19 cellular contexts compared by ENCODE assay signal in the genomic region with DNA sequence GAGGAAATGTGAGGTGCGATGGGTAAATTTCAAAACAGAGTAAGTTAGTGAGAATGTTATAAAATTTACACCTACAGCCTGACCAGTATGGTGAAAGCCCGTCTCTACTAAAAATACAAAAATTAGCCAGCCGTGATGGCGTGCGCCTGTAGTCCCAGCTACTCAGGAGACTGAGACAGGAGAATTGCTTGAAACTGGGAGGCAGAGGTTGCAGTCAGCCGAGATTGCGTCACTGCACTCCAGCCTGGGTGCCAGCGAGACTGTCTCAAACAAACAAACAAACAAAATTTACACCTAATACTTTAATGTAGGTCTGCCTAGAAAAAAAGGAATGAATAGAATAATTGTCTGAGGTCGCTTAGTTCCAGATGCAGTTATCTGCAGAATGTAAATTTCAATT. TPM values are rescaled to one million over a fixed set of nuclear protein-coding genes. Genes with fewer than 3 reads are reported as not detected.
DNase-seq lines count a peak whose midpoint lies in the region; FAIRE-seq and TF ChIP-seq lines count a peak whose summit lies in the region.
"Had no signal": no experiment of that assay in that cellular context is flagged by ENCODE, and none has a peak within 500 bp of the region (broad histone marks: within the 10 kb centered on the region; RNA-seq: fewer than 3 reads in every experiment).

No MANE protein-coding gene starts in this region.

- no peak overlapping the region for H2AFZ ChIP-seq in H9 (ENCODE audit: low read length)
- no peak overlapping the region for H2AFZ ChIP-seq in H1 (ENCODE audit: low read length)
- peak overlapping the region; percentile 32 for H2AFZ ChIP-seq in neural progenitor cell (replicated peaks)
- H2AFZ ChIP-seq: GM23248 had no signal

- H3K56ac ChIP-seq in H9 (ENCODE audit: insufficient read length, low read depth, low read length) (no peak overlapping the region), H1 (replicated peaks; ENCODE audit: insufficient read length, low read depth, low read length) (no peak overlapping the region)

- no peak for TF ChIP-seq RAD21 in H1 (IDR thresholded peaks at IDR 0.05 in 1 of 2, conservative IDR thresholded peaks at IDR 0.05 in 1 of 2; ENCODE audit: low read depth in 2 of 2, low read length in 2 of 2)

- no peaks in the 10 kb centered on the region for H3K9me3 ChIP-seq in H9 (ENCODE audit: control insufficient read depth, low read depth, low read length)
- H3K9me3 ChIP-seq in H1 (ENCODE audit: insufficient read depth in 2 of 2, low read depth in 1 of 2, low read length in 1 of 2), result no peaks in the 10 kb centered on the region
- no peaks in the 10 kb centered on the region for H3K9me3 ChIP-seq in neural progenitor cell (ENCODE audit: low read depth)
- no peaks in the 10 kb centered on the region for H3K9me3 ChIP-seq in spleen
- H3K9me3 ChIP-seq: A549, BE2C had no signal

- no peaks in the 10 kb centered on the region for H3K36me3 ChIP-seq in H1 (ENCODE audit: control insufficient read depth in 2 of 4, insufficient read depth in 4 of 4, low read length in 3 of 4)
- H3K36me3 ChIP-seq in neural progenitor cell, result no peaks in the 10 kb centered on the region
- no peaks in the 10 kb centered on the region for H3K36me3 ChIP-seq in spleen
- H3K36me3 ChIP-seq: BE2C had no signal

- H3K4ac ChIP-seq in H9 (ENCODE audit: low read depth, low read length), result no peak overlapping the region
- H3K4ac ChIP-seq in H1 (replicated peaks; ENCODE audit: insufficient read length, low read depth, low read length), result no peak overlapping the region

- TF ChIP-seq CTCF in H9 (conservative IDR thresholded peaks at IDR 0.05) (no peak), H1 (IDR thresholded peaks at IDR 0.05; ENCODE audit: control extremely low read depth in 1 of 3, insufficient read depth in 1 of 3, low read depth in 1 of 3, low read length in 3 of 3) (no peak), neural progenitor cell (IDR thresholded peaks at IDR 0.05) (no peak), spleen (IDR thresholded peaks at IDR 0.05 in 8 of 11, conservative IDR thresholded peaks at IDR 0.05 in 3 of 11) (no peak), GM10248 (IDR thresholded peaks at IDR 0.05; ENCODE audit: control extremely low read depth, extremely low read depth, low read depth, missing control alignments) (no peak)

- H4K8ac ChIP-seq in H9 (replicated peaks; ENCODE audit: insufficient read length, low read depth, low read length) (no peak overlapping the region), H1 (ENCODE audit: extremely low read depth, insufficient read depth, low read length) (no peak overlapping the region)

- no CpG with 5 or more reads among the region's 9 CpGs for WGBS in H9 (ENCODE audit: extremely low coverage, insufficient read length, low lambda C conversion rate)
- 83% methylated on average over 9 of the region's 9 CpGs; no CpG with 5 or more reads in 1 of the 2 experiments for WGBS in H1 (ENCODE audit: extremely low coverage in 1 of 2, insufficient coverage in 1 of 2, insufficient read length in 1 of 2, insufficient replicate concordance in 2 of 2, low coverage in 1 of 2, low lambda C conversion rate in 2 of 2, missing lambda C conversion rate in 1 of 2), 2 experiments
- WGBS in spleen, 5 donors, result 63 to 81% (median 73%) methylated on average over 9 of the region's 9 CpGs

- TF ChIP-seq POLR2A in H1 (IDR thresholded peaks at IDR 0.05; ENCODE audit: control extremely low read depth in 1 of 2, low read depth in 2 of 2, low read length in 2 of 2) (no peak), spleen (IDR thresholded peaks at IDR 0.05) (no peak)

- H3K14ac ChIP-seq in H9 (ENCODE audit: insufficient read depth, low read length), result no peak overlapping the region
- H3K14ac ChIP-seq in H1 (ENCODE audit: insufficient read length), result no peak overlapping the region

- H3K9ac ChIP-seq in H9 (ENCODE audit: extremely low read depth, insufficient read length, low read length) (no peak overlapping the region), H1 (replicated peaks in 1 of 4; ENCODE audit: extremely low read depth in 1 of 4, low read depth in 3 of 4, low read length in 3 of 4) (no peak overlapping the region), neural progenitor cell (no peak overlapping the region)
- H3K9ac ChIP-seq: GM23248, KMS-11 had no signal

- CTCF ChIA-PET in H1 (lab: Charles Lee; ENCODE audit: partially characterized antibody) (interaction anchor here (0.6 to 2.0 kb wide), 5 partner anchors 15 to 193 kb away, joined by 3 to 6 read pairs (median 3); no protein-coding TSS in a partner anchor), GM10248 (lab: Yijun Ruan, JAX) (no interaction called here)

- no peak overlapping the region for H3T11ph ChIP-seq in H9 (ENCODE audit: low read length)

- H3K36me3 Mint-ChIP-seq in H9 (ENCODE audit: insufficient read depth in 1 of 3, low read depth in 3 of 3) (no peaks in the 10 kb centered on the region), neural progenitor cell (no peaks in the 10 kb centered on the region)
- H3K36me3 Mint-ChIP-seq: CD8-positive, alpha-beta T cell had no signal

- H2BK20ac ChIP-seq in H9 (ENCODE audit: low read depth, low read length, poor library complexity, severe bottlenecking), result no peak overlapping the region
- H2BK20ac ChIP-seq in H1 (ENCODE audit: low read length), result no peak overlapping the region

- H4K91ac ChIP-seq in H9 (ENCODE audit: insufficient read length, low read depth, low read length) (no peak overlapping the region), H1 (replicated peaks; ENCODE audit: insufficient read length, low read length) (no peak overlapping the region)

- no peak overlapping the region for H2BK15ac ChIP-seq in H9 (ENCODE audit: low read depth, low read length)
- no peak overlapping the region for H2BK15ac ChIP-seq in H1 (ENCODE audit: low read length)

- H3K79me2 ChIP-seq in H9 (ENCODE audit: insufficient read depth, low read length) (no peaks in the 10 kb centered on the region), H1 (ENCODE audit: control insufficient read depth in 1 of 2, insufficient read depth in 2 of 2, low read length in 2 of 2) (no peaks in the 10 kb centered on the region), neural progenitor cell (ENCODE audit: low read depth) (no peaks in the 10 kb centered on the region)

- H2BK5ac ChIP-seq in H9 (ENCODE audit: insufficient read length, low read length) (no peak overlapping the region), H1 (ENCODE audit: low read depth, low read length) (no peak overlapping the region)

- no peak overlapping the region for H2BK120ac ChIP-seq in H9 (ENCODE audit: low read depth, low read length, poor library complexity, severe bottlenecking)
- no peak overlapping the region for H2BK120ac ChIP-seq in H1 (replicated peaks; ENCODE audit: low read depth, low read length)

- H3K9me3 Mint-ChIP-seq in H9 (no peaks in the 10 kb centered on the region), neural progenitor cell (no peaks in the 10 kb centered on the region)
- H3K9me3 Mint-ChIP-seq: CD8-positive, alpha-beta T cell had no signal

- H3K18ac ChIP-seq in H9 (ENCODE audit: insufficient read length, low read depth, low read length), result no peak overlapping the region
- no peak overlapping the region for H3K18ac ChIP-seq in H1 (ENCODE audit: extremely low read depth, low read length)

- H3K4me2 ChIP-seq in H9 (ENCODE audit: insufficient read depth, insufficient read length, low read length) (no peak overlapping the region), H1 (ENCODE audit: insufficient read depth in 1 of 2, low read depth in 2 of 2, low read length in 2 of 2) (no peak overlapping the region), neural progenitor cell (no peak overlapping the region)
- H3K4me2 ChIP-seq: A549, KMS-11 had no signal

- no peak overlapping the region for H3K4me3 ChIP-seq in H1 (ENCODE audit: extremely low read depth in 1 of 4, insufficient read depth in 2 of 4, low read depth in 3 of 4, low read length in 4 of 4)
- H3K4me3 ChIP-seq in neural progenitor cell, result no peak overlapping the region
- peak overlapping the region in 1 of 8 donors; percentile 8 for H3K4me3 ChIP-seq in spleen
- H3K4me3 ChIP-seq: A549, GM23248 had no signal

- H3F3A ChIP-seq in neural progenitor cell (ENCODE audit: low read depth), result no peaks in the 10 kb centered on the region

- H3K27ac Mint-ChIP-seq in H9 (peak overlapping the region in 2 of 3 experiments; percentile 73 to 86; a peak in 3 of 7 replicates), neural progenitor cell (no peak overlapping the region)
- H3K27ac Mint-ChIP-seq: CD8-positive, alpha-beta T cell had no signal

- POLR2A ChIA-PET in H1 (lab: Charles Lee; ENCODE audit: partially characterized antibody), result interaction anchor here (1.0 to 1.7 kb wide), 3 partner anchors 11 to 84 kb away, joined by 3 to 4 read pairs (median 3); no protein-coding TSS in a partner anchor
- POLR2A ChIA-PET in GM10248 (lab: Yijun Ruan, JAX), result no interaction called here

- no peak for FAIRE-seq in H1 (lab: Jason Lieb, UNC)
- FAIRE-seq: A549 had no signal

- no peak for DNase-seq in H9
- no peak for DNase-seq in H1 (ENCODE audit: low read depth in 1 of 2, low spot score in 2 of 2)
- no peak for DNase-seq in neural progenitor cell (ENCODE audit: low spot score)
- no peak for DNase-seq in spleen
- no peak for DNase-seq in NCI-H146 (lab: John Stamatoyannopoulos, UW)
- no peak for DNase-seq in GM10248 (ENCODE audit: extremely low spot score)
- no peak for DNase-seq in SKM-1 (lab: John Stamatoyannopoulos, UW; ENCODE audit: unreplicated experiment)
- DNase-seq in NCI-H1694 (lab: John Stamatoyannopoulos, UW), result no peak
- DNase-seq: BE2C; CD8-positive, alpha-beta T cell; COR-L47; DND-41; GDM1; GM23248 had no signal

- H3K4me1 ChIP-seq in H9 (ENCODE audit: insufficient read depth, low read length) (no peaks in the 10 kb centered on the region), H1 (replicated peaks in 1 of 4; ENCODE audit: control insufficient read depth in 3 of 4, insufficient read depth in 4 of 4, low read length in 3 of 4) (no peaks in the 10 kb centered on the region; a peak in 1 of 7 replicates), neural progenitor cell (no peaks in the 10 kb centered on the region), spleen (peaks cover 0 to 15% (median 3%) of the 10 kb centered on the region in 6 donors)
- H3K4me1 ChIP-seq: A549, BE2C had no signal

- TF ChIP-seq EP300 in H1 (IDR thresholded peaks at IDR 0.05; ENCODE audit: borderline replicate concordance in 1 of 2, low read depth in 2 of 2, low read length in 2 of 2), result no peak

- H3K4me3 Mint-ChIP-seq in H9, result no peak overlapping the region
- no peak overlapping the region for H3K4me3 Mint-ChIP-seq in neural progenitor cell
- H3K4me3 Mint-ChIP-seq: CD8-positive, alpha-beta T cell had no signal

- H4K5ac ChIP-seq in H9 (ENCODE audit: insufficient read length, low read depth, low read length), result no peak overlapping the region
- H4K5ac ChIP-seq in H1 (ENCODE audit: insufficient read length, low read depth, low read length), result no peak overlapping the region

- H3K4me1 Mint-ChIP-seq in H9 (peaks cover 21 to 22% of the 10 kb centered on the region in 2 experiments), neural progenitor cell (peaks cover 4% of the 10 kb centered on the region)

- H3K79me1 ChIP-seq in H9 (ENCODE audit: insufficient read depth, low read depth, low read length, poor library complexity, severe bottlenecking), result no peaks in the 10 kb centered on the region
- H3K79me1 ChIP-seq in H1 (ENCODE audit: low read depth, low read length), result no peaks in the 10 kb centered on the region

- H3K27me3 Mint-ChIP-seq in H9 (ENCODE audit: low read depth) (no peaks in the 10 kb centered on the region), neural progenitor cell (ENCODE audit: insufficient read depth, low read depth) (no peaks in the 10 kb centered on the region)

- intact Hi-C loops in spleen (cut with DNase I; ENCODE audit: low total_unique reads), result no loop called here

- no peak overlapping the region for H3K23ac ChIP-seq in H9 (ENCODE audit: insufficient read length, low read depth, low read length)
- no peak overlapping the region for H3K23ac ChIP-seq in H1 (ENCODE audit: insufficient read length)

- H3K23me2 ChIP-seq in H9 (ENCODE audit: insufficient read length, low read depth, low read length, poor library complexity, severe bottlenecking) (no peaks in the 10 kb centered on the region), H1 (ENCODE audit: low read depth, low read length) (no peaks in the 10 kb centered on the region)

- H3K27ac ChIP-seq in H9 (ENCODE audit: insufficient read length, low read depth, low read length) (no peak overlapping the region), H1 (ENCODE audit: low read depth, low read length) (no peak overlapping the region), neural progenitor cell (no peak overlapping the region), spleen (peak overlapping the region in 5 of 8 donors; percentile 28 to 85 (median 64))
- H3K27ac ChIP-seq: A549, C4-2B, GM23248, KMS-11 had no signal

- H3K27me3 ChIP-seq in H9 (ENCODE audit: insufficient read depth, low read length), result no peaks in the 10 kb centered on the region
- no peaks in the 10 kb centered on the region for H3K27me3 ChIP-seq in H1 (replicated peaks in 1 of 4; ENCODE audit: control insufficient read depth in 3 of 4, extremely low read depth in 1 of 4, insufficient read depth in 3 of 4, low read length in 3 of 4)
- H3K27me3 ChIP-seq in neural progenitor cell, result no peaks in the 10 kb centered on the region
- no peaks in the 10 kb centered on the region for H3K27me3 ChIP-seq in spleen (replicated peaks in 1 of 7)
- H3K27me3 ChIP-seq: BE2C had no signal

- no peaks in the 10 kb centered on the region for H4K20me1 ChIP-seq in H9 (ENCODE audit: control insufficient read depth, insufficient read depth, insufficient read length)
- no peaks in the 10 kb centered on the region for H4K20me1 ChIP-seq in H1 (replicated peaks in 1 of 2; ENCODE audit: control insufficient read depth in 1 of 2, insufficient read depth in 2 of 2, low read length in 2 of 2)
- no peaks in the 10 kb centered on the region for H4K20me1 ChIP-seq in neural progenitor cell (ENCODE audit: low read depth)

- H2AK5ac ChIP-seq in H9 (ENCODE audit: insufficient read length, low read length) (no peak overlapping the region), H1 (ENCODE audit: low read depth, low read length) (no peak overlapping the region)

- H2BK12ac ChIP-seq in H9 (ENCODE audit: insufficient read length, low read depth, low read length) (no peak overlapping the region), H1 (ENCODE audit: low read depth, low read length) (no peak overlapping the region)

RNA-seq across cellular contexts. Expression of gene SLC2A14, which starts 37.6 kb away (rescaled TPM):
- 19.1 and 19.3 TPM in 2 replicates for total RNA-seq in H9 (2021)
- 18.2 and 19.3 TPM in 2 replicates for total RNA-seq in H1 (2021; fragmentation: NEBNext Ultra II Directional; extraction: Animal tissue kit (Norgen Biotek cat#: 25700))
- polyA plus RNA-seq in H1 (2011; rRNA removed), result 10.1 and 11.1 TPM in 2 replicates
- 10.7 TPM for polyA plus RNA-seq in H1 (2011; cell fraction: cytosol; rRNA removed)
- polyA plus RNA-seq in H1 (2011; cell fraction: nucleus; rRNA removed), result 6.0 TPM
- polyA plus RNA-seq in H1 (2012, experiment 1 of 2), result 9.0 to 20.2 TPM (median 14.2 TPM) in 4 replicates
- 6.3 TPM for polyA plus RNA-seq in H1 (2012, experiment 2 of 2)
- polyA plus RNA-seq in H1 (2013, experiment 1 of 2), result 9.7 TPM
- 8.7 TPM for polyA plus RNA-seq in H1 (2013, experiment 2 of 2)
- 10.8 and 15.7 TPM in 2 replicates for polyA minus RNA-seq in H1 (2011; rRNA and poly(A)+ RNA removed)
- 15.4 TPM for polyA minus RNA-seq in H1 (2011; cell fraction: cytosol; rRNA and poly(A)+ RNA removed)
- 4.7 TPM for polyA minus RNA-seq in H1 (2011; cell fraction: nucleus; rRNA and poly(A)+ RNA removed)
- 0.46 and 0.49 TPM in 2 replicates for total RNA-seq in neural progenitor cell (ENCODE audit: low replicate concordance)
- 1 to 10 TPM in 3 of 7 donors, under 1 TPM in 2, not detected in 2; 0.37 to 7.4 (median 2.9) TPM for total RNA-seq in spleen
- polyA plus RNA-seq in spleen, result not detected
- total RNA-seq: GM23248, HT1080 had no signal
- polyA plus RNA-seq: GM23248 had no signal

RNA-seq across cellular contexts. Expression of gene NANOG, which starts 45.9 kb away (rescaled TPM):
- total RNA-seq in H9 (2021) (199 and 211 TPM in 2 replicates), neural progenitor cell (ENCODE audit: low replicate concordance) (not detected in 2 replicates), spleen (under 1 TPM in 4 of 7 donors, not detected in 3; 0.09 to 0.66 (median 0.44) TPM)
- total RNA-seq in H1 (2021; fragmentation: NEBNext Ultra II Directional; extraction: Animal tissue kit (Norgen Biotek cat#: 25700)), result 229 and 231 TPM in 2 replicates
- polyA plus RNA-seq in H1 (2011; rRNA removed) (31.1 and 53.7 TPM in 2 replicates), spleen (under 1 TPM in 1 of 3 donors, not detected in 2; 0.02 TPM)
- polyA plus RNA-seq in H1 (2011; cell fraction: cytosol; rRNA removed), result 55.4 TPM
- 19.7 TPM for polyA plus RNA-seq in H1 (2011; cell fraction: nucleus; rRNA removed)
- polyA plus RNA-seq in H1 (2012, experiment 1 of 2), result 45.6 to 90.4 TPM (median 54.8 TPM) in 4 replicates
- 18.9 TPM for polyA plus RNA-seq in H1 (2012, experiment 2 of 2)
- polyA plus RNA-seq in H1 (2013, experiment 1 of 2), result 112 TPM
- 114 TPM for polyA plus RNA-seq in H1 (2013, experiment 2 of 2)
- polyA minus RNA-seq in H1 (2011; rRNA and poly(A)+ RNA removed), result 131 and 157 TPM in 2 replicates
- polyA minus RNA-seq in H1 (2011; cell fraction: cytosol; rRNA and poly(A)+ RNA removed), result 44.8 TPM
- polyA minus RNA-seq in H1 (2011; cell fraction: nucleus; rRNA and poly(A)+ RNA removed), result 50.6 TPM
- total RNA-seq: CD8-positive, alpha-beta T cell; GM23248; HT1080 had no signal
- polyA plus RNA-seq: A549, AG04450 had no signal

Comparison
In these comparisons a context has a peak if more than half of its experiments do, and no peak if none do; other contexts are left out.
1. H3K27ac ChIP-seq: peak in spleen (5 of 8); none in H9 (single experiment), H1 (single experiment) and neural progenitor cell (single experiment).
2. RNA of gene NANOG, which starts 45.9 kb away (total RNA-seq): 229 to 231 TPM in H1 and 199 to 211 TPM in H9; 0.09 to 0.66 TPM in spleen and not detected in neural progenitor cell; every median in the first group is over 100 times any median in the second.